In the genomic region with DNA sequence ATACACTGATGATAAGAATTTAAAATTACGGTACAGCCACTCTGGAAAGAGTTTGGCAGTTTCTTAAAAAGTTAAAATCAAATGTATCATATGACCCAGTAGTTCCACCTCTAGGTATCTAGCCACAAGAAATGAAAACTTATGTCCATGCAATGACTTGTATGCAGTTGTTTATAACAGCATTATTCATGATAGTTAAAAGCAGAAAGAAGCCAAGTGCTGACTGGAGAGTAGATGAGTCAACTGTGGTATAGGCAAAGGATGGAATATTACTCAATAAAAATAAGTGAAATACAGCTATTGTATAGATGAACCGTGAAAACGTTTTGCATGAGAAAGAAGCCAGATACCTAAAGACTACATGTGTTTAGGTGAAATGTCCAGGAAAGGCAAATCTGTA, we compare ENCODE assay signal across 18 cellular contexts. TPM values are rescaled to one million over a fixed set of nuclear protein-coding genes. Genes with fewer than 3 reads are reported as not detected.
DNase-seq lines count a peak whose midpoint lies in the region; ATAC-seq and TF ChIP-seq lines count a peak whose summit lies in the region.
"Had no signal": no experiment of that assay in that cellular context is flagged by ENCODE, and none has a peak within 500 bp of the region (broad histone marks: within the 10 kb centered on the region; RNA-seq: fewer than 3 reads in every experiment).

No MANE protein-coding gene starts in this region.

- no peak overlapping the region for H3K14ac ChIP-seq in trophoblast cell (ENCODE audit: low read length)

- H3K9me3 ChIP-seq in trophoblast cell (ENCODE audit: insufficient read depth, low read depth, low read length) = no peaks in the 10 kb centered on the region
- H3K9me3 ChIP-seq: adrenal gland, esophagus muscularis mucosa, HAP-1 had no signal

- H3K4me3 ChIP-seq in fibroblast of mammary gland (ENCODE audit: control insufficient read depth, low read depth, low read length) (no peak overlapping the region), trophoblast cell (ENCODE audit: low read depth, low read length) (no peak overlapping the region)
- H3K4me3 ChIP-seq: adrenal gland, coronary artery, esophagus muscularis mucosa, HAP-1 had no signal

- peaks cover 3% of the 10 kb centered on the region for H3K79me2 ChIP-seq in trophoblast cell (ENCODE audit: control insufficient read depth, insufficient read depth, low read length, poor library complexity)

- no peaks in the 10 kb centered on the region for H3K36me3 Mint-ChIP-seq in activated T-helper 1 cell treated with anti-CD3 and anti-CD28 coated beads, Interleukin-12 subunit alpha, Interleukin-12 subunit beta, Interleukin-2, Interleukin-4 antibody, amounts not matched to agents 30 ng/mL and 10 ng/mL and 1 ng/mL, durations not matched to agents 14 hours and 24 hours and 36 hours (ENCODE audit: low read depth)

- H3K27ac Mint-ChIP-seq in activated T-helper 1 cell treated with anti-CD3 and anti-CD28 coated beads, Interleukin-12 subunit alpha, Interleukin-12 subunit beta, Interleukin-2, Interleukin-4 antibody, amounts not matched to agents 30 ng/mL and 10 ng/mL and 1 ng/mL, durations not matched to agents 14 hours and 24 hours and 36 hours = peak overlapping the region; percentile 5
- H3K27ac Mint-ChIP-seq: naive thymus-derived CD4-positive, alpha-beta T cell; progenitor cell of endocrine pancreas had no signal

- H2BK12ac ChIP-seq in trophoblast cell (ENCODE audit: low read length) = no peak overlapping the region

- peaks cover 7% of the 10 kb centered on the region for H3K27me3 Mint-ChIP-seq in activated T-helper 1 cell treated with anti-CD3 and anti-CD28 coated beads, Interleukin-12 subunit alpha, Interleukin-12 subunit beta, Interleukin-2, Interleukin-4 antibody, amounts not matched to agents 30 ng/mL and 10 ng/mL and 1 ng/mL, durations not matched to agents 14 hours and 24 hours and 36 hours (ENCODE audit: insufficient read depth)
- H3K27me3 Mint-ChIP-seq: progenitor cell of endocrine pancreas had no signal

- no peak overlapping the region for H4K91ac ChIP-seq in trophoblast cell (ENCODE audit: low read depth, low read length)

- intact Hi-C loops in activated T-helper 1 cell treated with anti-CD3 and anti-CD28 coated beads, Interleukin-12 subunit alpha, Interleukin-12 subunit beta, Interleukin-2, Interleukin-4 antibody, amounts not matched to agents 30 ng/mL and 10 ng/mL and 1 ng/mL, durations not matched to agents 14 hours and 24 hours and 36 hours (cut with micrococcal nuclease) = loop anchor here (1.0 to 10.0 kb wide), 2 partner anchors 17 to 973 kb away; no protein-coding TSS in a partner anchor

- H3K4me2 ChIP-seq in trophoblast cell (ENCODE audit: low read length) = no peak overlapping the region

- no peak overlapping the region for H3K27ac ChIP-seq in trophoblast cell (ENCODE audit: low read depth, low read length)
- H3K27ac ChIP-seq: adrenal gland, C4-2B, coronary artery, esophagus muscularis mucosa, WERI-Rb-1 had no signal

- H2BK120ac ChIP-seq in trophoblast cell (ENCODE audit: insufficient read depth, low read length, poor library complexity) = no peak overlapping the region

- H3K4ac ChIP-seq in trophoblast cell (ENCODE audit: low read depth, low read length) = no peak overlapping the region

- WGBS in trophoblast cell (ENCODE audit: extremely low coverage, insufficient coverage, insufficient read length) = no CpG with 5 or more reads among the region's 3 CpGs

- no peak overlapping the region for H4K12ac ChIP-seq in trophoblast cell (ENCODE audit: low read depth, low read length)

- no peaks in the 10 kb centered on the region for H3K9me3 Mint-ChIP-seq in activated T-helper 1 cell treated with anti-CD3 and anti-CD28 coated beads, Interleukin-12 subunit alpha, Interleukin-12 subunit beta, Interleukin-2, Interleukin-4 antibody, amounts not matched to agents 30 ng/mL and 10 ng/mL and 1 ng/mL, durations not matched to agents 14 hours and 24 hours and 36 hours
- H3K9me3 Mint-ChIP-seq: naive thymus-derived CD4-positive, alpha-beta T cell had no signal

- no peak overlapping the region for H2AFZ ChIP-seq in trophoblast cell (ENCODE audit: insufficient read depth, low read length, poor library complexity)

- TF ChIP-seq CTCF in fibroblast of mammary gland (conservative IDR thresholded peaks at IDR 0.05; ENCODE audit: control insufficient read depth, insufficient read depth, low read depth, low read length) = no peak

- H2AK5ac ChIP-seq in trophoblast cell (ENCODE audit: low read length) = no peak overlapping the region

- no peak overlapping the region for H2BK5ac ChIP-seq in trophoblast cell (ENCODE audit: low read depth, low read length, poor library complexity)

- peaks cover 18 to 22% of the 10 kb centered on the region in 2 experiments for H3K4me1 ChIP-seq in trophoblast cell (ENCODE audit: control insufficient read depth in 1 of 2, insufficient read depth in 2 of 2, low read length in 2 of 2)
- H3K4me1 ChIP-seq: adrenal gland had no signal

- no peak overlapping the region for H3K9ac ChIP-seq in trophoblast cell (ENCODE audit: low read length)

- no peak overlapping the region for H3K4me3 Mint-ChIP-seq in activated T-helper 1 cell treated with anti-CD3 and anti-CD28 coated beads, Interleukin-12 subunit alpha, Interleukin-12 subunit beta, Interleukin-2, Interleukin-4 antibody, amounts not matched to agents 30 ng/mL and 10 ng/mL and 1 ng/mL, durations not matched to agents 14 hours and 24 hours and 36 hours
- H3K4me3 Mint-ChIP-seq: naive thymus-derived CD4-positive, alpha-beta T cell had no signal

- H3K18ac ChIP-seq in trophoblast cell (ENCODE audit: low read length) = no peak overlapping the region

- no peaks in the 10 kb centered on the region for H3K27me3 ChIP-seq in trophoblast cell (ENCODE audit: insufficient read depth, low read length)
- H3K27me3 ChIP-seq: adrenal gland, esophagus muscularis mucosa had no signal

- no peak overlapping the region for H3K23ac ChIP-seq in trophoblast cell (ENCODE audit: low read length)

- H4K8ac ChIP-seq in trophoblast cell (ENCODE audit: low read depth, low read length) = no peak overlapping the region

- DNase-seq in AG08395 (ENCODE audit: low spot score) (peak; percentile 47), EL (peak; percentile 70), fibroblast of mammary gland (ENCODE audit: low read depth) (peak; percentile 88), trophoblast cell (no peak), cerebellum (ENCODE audit: low spot score) (no peak), HuH-7.5 (ENCODE audit: low spot score) (no peak)
- DNase-seq in activated T-helper 1 cell treated with anti-CD3 and anti-CD28 coated beads, Interleukin-12 subunit alpha, Interleukin-12 subunit beta, Interleukin-2, Interleukin-4 antibody, amounts not matched to agents 30 ng/mL and 10 ng/mL and 1 ng/mL, durations not matched to agents 14 hours and 24 hours and 36 hours (ENCODE audit: low spot score) = no peak
- DNase-seq: adrenal gland; DMS79; naive thymus-derived CD4-positive, alpha-beta T cell; NCI-H187; WERI-Rb-1 had no signal

- peaks cover 50% of the 10 kb centered on the region for H3K4me1 Mint-ChIP-seq in activated T-helper 1 cell treated with anti-CD3 and anti-CD28 coated beads, Interleukin-12 subunit alpha, Interleukin-12 subunit beta, Interleukin-2, Interleukin-4 antibody, amounts not matched to agents 30 ng/mL and 10 ng/mL and 1 ng/mL, durations not matched to agents 14 hours and 24 hours and 36 hours (ENCODE audit: low read depth)

- no peak for ATAC-seq in GM21515 (IDR thresholded peaks at IDR 0.05; ENCODE audit: unreplicated experiment)
- ATAC-seq: naive thymus-derived CD4-positive, alpha-beta T cell had no signal

- peaks cover 4 to 5% of the 10 kb centered on the region in 2 experiments for H3K36me3 ChIP-seq in trophoblast cell (ENCODE audit: control insufficient read depth in 1 of 2, insufficient read depth in 2 of 2, low read length in 2 of 2)
- H3K36me3 ChIP-seq: adrenal gland, esophagus muscularis mucosa, HAP-1, WERI-Rb-1 had no signal

- peaks cover 16% of the 10 kb centered on the region for H3K79me1 ChIP-seq in trophoblast cell (ENCODE audit: low read length)

RNA-seq across cellular contexts. Expression of a gene that starts 14.8 kb away (rescaled TPM):
- total RNA-seq in activated T-helper 1 cell treated with anti-CD3 and anti-CD28 coated beads, Interleukin-12 subunit alpha, Interleukin-12 subunit beta, Interleukin-2, Interleukin-4 antibody, amounts not matched to agents 30 ng/mL and 10 ng/mL and 1 ng/mL, durations not matched to agents 14 hours and 24 hours and 36 hours = 0.62 and 0.93 TPM in 2 replicates
- 22.8 and 24.0 TPM in 2 replicates for polyA plus RNA-seq in trophoblast cell (2013)
- total RNA-seq in cerebellum = not detected
- total RNA-seq: adrenal gland; esophagus muscularis mucosa; naive thymus-derived CD4-positive, alpha-beta T cell; progenitor cell of endocrine pancreas had no signal
- polyA plus RNA-seq: adrenal gland; naive thymus-derived CD4-positive, alpha-beta T cell had no signal

RNA-seq across cellular contexts. Expression of a gene that starts 23.4 kb away (rescaled TPM):
- total RNA-seq in activated T-helper 1 cell treated with anti-CD3 and anti-CD28 coated beads, Interleukin-12 subunit alpha, Interleukin-12 subunit beta, Interleukin-2, Interleukin-4 antibody, amounts not matched to agents 30 ng/mL and 10 ng/mL and 1 ng/mL, durations not matched to agents 14 hours and 24 hours and 36 hours = 7.7 and 9.4 TPM in 2 replicates
- not detected in 2 replicates for polyA plus RNA-seq in trophoblast cell (2013)
- total RNA-seq in cerebellum = 0.91 TPM
- total RNA-seq: progenitor cell of endocrine pancreas had no signal

RNA-seq across cellular contexts. Expression of a gene that starts 27.6 kb away (rescaled TPM):
- total RNA-seq in activated T-helper 1 cell treated with anti-CD3 and anti-CD28 coated beads, Interleukin-12 subunit alpha, Interleukin-12 subunit beta, Interleukin-2, Interleukin-4 antibody, amounts not matched to agents 30 ng/mL and 10 ng/mL and 1 ng/mL, durations not matched to agents 14 hours and 24 hours and 36 hours = not detected in 2 replicates
- polyA plus RNA-seq in trophoblast cell (2013) = not detected in 2 replicates
- total RNA-seq in cerebellum = 1.7 TPM
- total RNA-seq: progenitor cell of endocrine pancreas had no signal
- polyA plus RNA-seq: naive thymus-derived CD4-positive, alpha-beta T cell had no signal

Comparison
In these comparisons a context has a peak if more than half of its experiments do, and no peak if none do; other contexts are left out.
1. DNase-seq: peak in AG08395 (single experiment), EL (single experiment) and fibroblast of mammary gland (single experiment); none in activated T-helper 1 cell treated with anti-CD3 and anti-CD28 coated beads, Interleukin-12 subunit alpha, Interleukin-12 subunit beta, Interleukin-2, Interleukin-4 antibody, amounts not matched to agents 30 ng/mL and 10 ng/mL and 1 ng/mL, durations not matched to agents 14 hours and 24 hours and 36 hours (single experiment), trophoblast cell (0 of 2), cerebellum (single experiment) and HuH-7.5 (single experiment).